ENCODE assay signal across 3 cellular contexts in the genomic region with DNA sequence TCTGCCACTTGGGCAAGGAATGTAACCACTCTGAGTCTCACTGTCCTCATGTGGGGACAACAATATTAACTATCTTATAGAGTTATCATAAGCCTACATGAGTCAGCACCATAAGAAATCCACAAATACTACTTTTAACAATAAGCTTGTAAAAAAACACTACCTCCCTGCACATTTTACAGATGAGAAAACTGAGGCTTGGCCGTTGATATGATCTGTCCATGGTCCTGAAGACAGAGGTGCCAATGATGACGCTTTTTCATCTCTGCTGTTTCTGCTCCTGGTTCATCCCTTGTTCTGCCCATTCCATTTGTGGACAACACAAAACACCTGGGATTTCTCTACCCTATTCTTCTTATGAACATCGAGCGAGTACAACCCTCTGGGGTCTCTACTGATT.
A peak's percentile ranks its signal among the peaks of the same experiment; 100 is the strongest.
TF ChIP-seq lines count a peak whose summit lies in the region.

No MANE protein-coding gene starts in this region.

TF ChIP-seq in HepG2, 621 proteins besides CTCF, POLR2A, EP300 and RAD21:
- TF ChIP-seq, protein P1, sequence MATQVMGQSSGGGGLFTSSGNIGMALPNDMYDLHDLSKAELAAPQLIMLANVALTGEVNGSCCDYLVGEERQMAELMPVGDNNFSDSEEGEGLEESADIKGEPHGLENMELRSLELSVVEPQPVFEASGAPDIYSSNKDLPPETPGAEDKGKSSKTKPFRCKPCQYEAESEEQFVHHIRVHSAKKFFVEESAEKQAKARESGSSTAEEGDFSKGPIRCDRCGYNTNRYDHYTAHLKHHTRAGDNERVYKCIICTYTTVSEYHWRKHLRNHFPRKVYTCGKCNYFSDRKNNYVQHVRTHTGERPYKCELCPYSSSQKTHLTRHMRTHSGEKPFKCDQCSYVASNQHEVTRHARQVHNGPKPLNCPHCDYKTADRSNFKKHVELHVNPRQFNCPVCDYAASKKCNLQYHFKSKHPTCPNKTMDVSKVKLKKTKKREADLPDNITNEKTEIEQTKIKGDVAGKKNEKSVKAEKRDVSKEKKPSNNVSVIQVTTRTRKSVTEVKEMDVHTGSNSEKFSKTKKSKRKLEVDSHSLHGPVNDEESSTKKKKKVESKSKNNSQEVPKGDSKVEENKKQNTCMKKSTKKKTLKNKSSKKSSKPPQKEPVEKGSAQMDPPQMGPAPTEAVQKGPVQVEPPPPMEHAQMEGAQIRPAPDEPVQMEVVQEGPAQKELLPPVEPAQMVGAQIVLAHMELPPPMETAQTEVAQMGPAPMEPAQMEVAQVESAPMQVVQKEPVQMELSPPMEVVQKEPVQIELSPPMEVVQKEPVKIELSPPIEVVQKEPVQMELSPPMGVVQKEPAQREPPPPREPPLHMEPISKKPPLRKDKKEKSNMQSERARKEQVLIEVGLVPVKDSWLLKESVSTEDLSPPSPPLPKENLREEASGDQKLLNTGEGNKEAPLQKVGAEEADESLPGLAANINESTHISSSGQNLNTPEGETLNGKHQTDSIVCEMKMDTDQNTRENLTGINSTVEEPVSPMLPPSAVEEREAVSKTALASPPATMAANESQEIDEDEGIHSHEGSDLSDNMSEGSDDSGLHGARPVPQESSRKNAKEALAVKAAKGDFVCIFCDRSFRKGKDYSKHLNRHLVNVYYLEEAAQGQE (IDR thresholded peaks at IDR 0.05; ENCODE audit: borderline replicate concordance in 1 of 2, low read depth in 1 of 2, low read length in 2 of 2), result peak; percentile 38 to 91
- TF ChIP-seq JARID2 (CRISPR knock-in tag; IDR thresholded peaks at IDR 0.05; ENCODE audit: insufficient replicate concordance), result no peak
- TF ChIP-seq ZSCAN20 (CRISPR knock-in tag; IDR thresholded peaks at IDR 0.05; ENCODE audit: borderline replicate concordance), result no peak
- TF ChIP-seq TGIF2 (CRISPR knock-in tag; IDR thresholded peaks at IDR 0.05), result no peak
- no peak for TF ChIP-seq STAG1 (CRISPR knock-in tag; IDR thresholded peaks at IDR 0.05)
- peak; percentile 84 for TF ChIP-seq MIER2 (CRISPR knock-in tag; IDR thresholded peaks at IDR 0.05)
- TF ChIP-seq FOSL1 (CRISPR knock-in tag; IDR thresholded peaks at IDR 0.05; ENCODE audit: borderline replicate concordance), result no peak
- peak; percentile 91 for TF ChIP-seq ZNF629 (CRISPR knock-in tag; conservative IDR thresholded peaks at IDR 0.05)
- no peak for TF ChIP-seq MAFK (conservative IDR thresholded peaks at IDR 0.05 in 1 of 2, IDR thresholded peaks at IDR 0.05 in 1 of 2; ENCODE audit: low read length in 2 of 2)
- TF ChIP-seq KDM1A (CRISPR knock-in tag; IDR thresholded peaks at IDR 0.05), result peak; percentile 63; the same call in 1 of the 2 replicates
- no peak for TF ChIP-seq ZNF546 (CRISPR knock-in tag; conservative IDR thresholded peaks at IDR 0.05)
- TF ChIP-seq KDM5B (CRISPR knock-in tag; IDR thresholded peaks at IDR 0.05; ENCODE audit: borderline replicate concordance), result no peak
- no peak for TF ChIP-seq ZNF160 (CRISPR knock-in tag; IDR thresholded peaks at IDR 0.05)

TF ChIP-seq in Ishikawa, 13 proteins besides CTCF, POLR2A, EP300 and RAD21:
- TF ChIP-seq, protein P1 (IDR thresholded peaks at IDR 0.05; ENCODE audit: low read depth), result peak; percentile 84
- TF ChIP-seq TAF1 (IDR thresholded peaks at IDR 0.05; ENCODE audit: low read depth) (no peak), YY1 (IDR thresholded peaks at IDR 0.05; ENCODE audit: low read depth) (no peak), TCF12 (IDR thresholded peaks at IDR 0.05; ENCODE audit: low read depth) (no peak), TEAD4 (IDR thresholded peaks at IDR 0.05) (no peak), ZBTB7A (IDR thresholded peaks at IDR 0.05; ENCODE audit: low read depth) (no peak), CREB1 (IDR thresholded peaks at IDR 0.05; ENCODE audit: low read depth) (no peak)
- TF ChIP-seq, protein P2, sequence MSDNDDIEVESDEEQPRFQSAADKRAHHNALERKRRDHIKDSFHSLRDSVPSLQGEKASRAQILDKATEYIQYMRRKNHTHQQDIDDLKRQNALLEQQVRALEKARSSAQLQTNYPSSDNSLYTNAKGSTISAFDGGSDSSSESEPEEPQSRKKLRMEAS (IDR thresholded peaks at IDR 0.05), result no peak

TF ChIP-seq in K562, 482 proteins besides CTCF, POLR2A, EP300 and RAD21 (continues in another document):
- TF ChIP-seq MEF2A (IDR thresholded peaks at IDR 0.05; ENCODE audit: control insufficient read depth, low read depth, low read length) (no peak), PTTG1 (tag; IDR thresholded peaks at IDR 0.05; ENCODE audit: low read depth) (no peak), ZC3H8 (IDR thresholded peaks at IDR 0.05) (no peak), ZNF24 (IDR thresholded peaks at IDR 0.05) (no peak), ZNF134 (CRISPR knock-in tag; conservative IDR thresholded peaks at IDR 0.05) (no peak), NFYB (IDR thresholded peaks at IDR 0.05; ENCODE audit: extremely low read depth, insufficient read length) (no peak), CHD4 (IDR thresholded peaks at IDR 0.05; ENCODE audit: insufficient read depth, insufficient replicate concordance, low read depth, low read length, poor library complexity, severe bottlenecking) (peak; percentile 35), ZNF644 (tag; IDR thresholded peaks at IDR 0.05; ENCODE audit: low read depth) (no peak), ZNF75A (CRISPR knock-in tag; IDR thresholded peaks at IDR 0.05) (no peak), RHOXF2B (CRISPR knock-in tag; conservative IDR thresholded peaks at IDR 0.05) (no peak), POLR2G (IDR thresholded peaks at IDR 0.05; ENCODE audit: low read depth, low read length) (no peak), XRCC4 (IDR thresholded peaks at IDR 0.05; ENCODE audit: extremely low read depth, insufficient read depth, insufficient read length) (no peak), ZNF184 (CRISPR knock-in tag; IDR thresholded peaks at IDR 0.05) (no peak), TAF1 (IDR thresholded peaks at IDR 0.05; ENCODE audit: control insufficient read depth, extremely low read depth, insufficient read depth, low read length, severe bottlenecking) (no peak), FOXK1 (CRISPR knock-in tag; IDR thresholded peaks at IDR 0.05; ENCODE audit: borderline replicate concordance) (no peak), CCNT2 (IDR thresholded peaks at IDR 0.05; ENCODE audit: borderline replicate concordance, extremely low read depth, insufficient read length, low read depth, low read length) (no peak), CCAR2 (IDR thresholded peaks at IDR 0.05; ENCODE audit: low read depth, low read length) (no peak), ZNF699 (CRISPR knock-in tag; IDR thresholded peaks at IDR 0.05; ENCODE audit: insufficient replicate concordance) (no peak), ZFPM2 (CRISPR knock-in tag; IDR thresholded peaks at IDR 0.05) (no peak), STAG1 (CRISPR knock-in tag; IDR thresholded peaks at IDR 0.05; ENCODE audit: borderline replicate concordance) (no peak), ARID2 (IDR thresholded peaks at IDR 0.05) (no peak), GATAD2B (IDR thresholded peaks at IDR 0.05; ENCODE audit: borderline replicate concordance) (no peak), COPS2 (conservative IDR thresholded peaks at IDR 0.05) (no peak), ADNP (tag; IDR thresholded peaks at IDR 0.05) (peak; percentile 89), GABPB1 (CRISPR knock-in tag; IDR thresholded peaks at IDR 0.05) (peak; percentile 40; the same call in 1 of the 2 replicates), SUPT5H (IDR thresholded peaks at IDR 0.05) (no peak), NELFE (IDR thresholded peaks at IDR 0.05; ENCODE audit: insufficient read depth, insufficient read length) (no peak), CC2D1A (IDR thresholded peaks at IDR 0.05) (0 out of 2 replicates have a peak, but pooled peaks have one; percentile 16), ZNF586 (CRISPR knock-in tag; conservative IDR thresholded peaks at IDR 0.05) (no peak)
- TF ChIP-seq, protein P3, sequence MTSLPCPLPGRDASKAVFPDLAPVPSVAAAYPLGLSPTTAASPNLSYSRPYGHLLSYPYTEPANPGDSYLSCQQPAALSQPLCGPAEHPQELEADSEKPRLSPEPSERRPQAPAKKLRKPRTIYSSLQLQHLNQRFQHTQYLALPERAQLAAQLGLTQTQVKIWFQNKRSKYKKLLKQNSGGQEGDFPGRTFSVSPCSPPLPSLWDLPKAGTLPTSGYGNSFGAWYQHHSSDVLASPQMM (CRISPR knock-in tag; IDR thresholded peaks at IDR 0.05), result no peak
- TF ChIP-seq, protein P4, sequence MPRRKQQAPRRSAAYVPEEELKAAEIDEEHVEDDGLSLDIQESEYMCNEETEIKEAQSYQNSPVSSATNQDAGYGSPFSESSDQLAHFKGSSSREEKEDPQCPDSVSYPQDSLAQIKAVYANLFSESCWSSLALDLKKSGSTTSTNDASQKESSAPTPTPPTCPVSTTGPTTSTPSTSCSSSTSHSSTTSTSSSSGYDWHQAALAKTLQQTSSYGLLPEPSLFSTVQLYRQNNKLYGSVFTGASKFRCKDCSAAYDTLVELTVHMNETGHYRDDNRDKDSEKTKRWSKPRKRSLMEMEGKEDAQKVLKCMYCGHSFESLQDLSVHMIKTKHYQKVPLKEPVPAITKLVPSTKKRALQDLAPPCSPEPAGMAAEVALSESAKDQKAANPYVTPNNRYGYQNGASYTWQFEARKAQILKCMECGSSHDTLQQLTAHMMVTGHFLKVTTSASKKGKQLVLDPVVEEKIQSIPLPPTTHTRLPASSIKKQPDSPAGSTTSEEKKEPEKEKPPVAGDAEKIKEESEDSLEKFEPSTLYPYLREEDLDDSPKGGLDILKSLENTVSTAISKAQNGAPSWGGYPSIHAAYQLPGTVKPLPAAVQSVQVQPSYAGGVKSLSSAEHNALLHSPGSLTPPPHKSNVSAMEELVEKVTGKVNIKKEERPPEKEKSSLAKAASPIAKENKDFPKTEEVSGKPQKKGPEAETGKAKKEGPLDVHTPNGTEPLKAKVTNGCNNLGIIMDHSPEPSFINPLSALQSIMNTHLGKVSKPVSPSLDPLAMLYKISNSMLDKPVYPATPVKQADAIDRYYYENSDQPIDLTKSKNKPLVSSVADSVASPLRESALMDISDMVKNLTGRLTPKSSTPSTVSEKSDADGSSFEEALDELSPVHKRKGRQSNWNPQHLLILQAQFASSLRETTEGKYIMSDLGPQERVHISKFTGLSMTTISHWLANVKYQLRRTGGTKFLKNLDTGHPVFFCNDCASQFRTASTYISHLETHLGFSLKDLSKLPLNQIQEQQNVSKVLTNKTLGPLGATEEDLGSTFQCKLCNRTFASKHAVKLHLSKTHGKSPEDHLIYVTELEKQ (CRISPR knock-in tag; IDR thresholded peaks at IDR 0.05), result no peak
- TF ChIP-seq, protein P5, sequence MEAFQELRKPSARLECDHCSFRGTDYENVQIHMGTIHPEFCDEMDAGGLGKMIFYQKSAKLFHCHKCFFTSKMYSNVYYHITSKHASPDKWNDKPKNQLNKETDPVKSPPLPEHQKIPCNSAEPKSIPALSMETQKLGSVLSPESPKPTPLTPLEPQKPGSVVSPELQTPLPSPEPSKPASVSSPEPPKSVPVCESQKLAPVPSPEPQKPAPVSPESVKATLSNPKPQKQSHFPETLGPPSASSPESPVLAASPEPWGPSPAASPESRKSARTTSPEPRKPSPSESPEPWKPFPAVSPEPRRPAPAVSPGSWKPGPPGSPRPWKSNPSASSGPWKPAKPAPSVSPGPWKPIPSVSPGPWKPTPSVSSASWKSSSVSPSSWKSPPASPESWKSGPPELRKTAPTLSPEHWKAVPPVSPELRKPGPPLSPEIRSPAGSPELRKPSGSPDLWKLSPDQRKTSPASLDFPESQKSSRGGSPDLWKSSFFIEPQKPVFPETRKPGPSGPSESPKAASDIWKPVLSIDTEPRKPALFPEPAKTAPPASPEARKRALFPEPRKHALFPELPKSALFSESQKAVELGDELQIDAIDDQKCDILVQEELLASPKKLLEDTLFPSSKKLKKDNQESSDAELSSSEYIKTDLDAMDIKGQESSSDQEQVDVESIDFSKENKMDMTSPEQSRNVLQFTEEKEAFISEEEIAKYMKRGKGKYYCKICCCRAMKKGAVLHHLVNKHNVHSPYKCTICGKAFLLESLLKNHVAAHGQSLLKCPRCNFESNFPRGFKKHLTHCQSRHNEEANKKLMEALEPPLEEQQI (IDR thresholded peaks at IDR 0.05), result peak; percentile 62
- TF ChIP-seq, protein P6, sequence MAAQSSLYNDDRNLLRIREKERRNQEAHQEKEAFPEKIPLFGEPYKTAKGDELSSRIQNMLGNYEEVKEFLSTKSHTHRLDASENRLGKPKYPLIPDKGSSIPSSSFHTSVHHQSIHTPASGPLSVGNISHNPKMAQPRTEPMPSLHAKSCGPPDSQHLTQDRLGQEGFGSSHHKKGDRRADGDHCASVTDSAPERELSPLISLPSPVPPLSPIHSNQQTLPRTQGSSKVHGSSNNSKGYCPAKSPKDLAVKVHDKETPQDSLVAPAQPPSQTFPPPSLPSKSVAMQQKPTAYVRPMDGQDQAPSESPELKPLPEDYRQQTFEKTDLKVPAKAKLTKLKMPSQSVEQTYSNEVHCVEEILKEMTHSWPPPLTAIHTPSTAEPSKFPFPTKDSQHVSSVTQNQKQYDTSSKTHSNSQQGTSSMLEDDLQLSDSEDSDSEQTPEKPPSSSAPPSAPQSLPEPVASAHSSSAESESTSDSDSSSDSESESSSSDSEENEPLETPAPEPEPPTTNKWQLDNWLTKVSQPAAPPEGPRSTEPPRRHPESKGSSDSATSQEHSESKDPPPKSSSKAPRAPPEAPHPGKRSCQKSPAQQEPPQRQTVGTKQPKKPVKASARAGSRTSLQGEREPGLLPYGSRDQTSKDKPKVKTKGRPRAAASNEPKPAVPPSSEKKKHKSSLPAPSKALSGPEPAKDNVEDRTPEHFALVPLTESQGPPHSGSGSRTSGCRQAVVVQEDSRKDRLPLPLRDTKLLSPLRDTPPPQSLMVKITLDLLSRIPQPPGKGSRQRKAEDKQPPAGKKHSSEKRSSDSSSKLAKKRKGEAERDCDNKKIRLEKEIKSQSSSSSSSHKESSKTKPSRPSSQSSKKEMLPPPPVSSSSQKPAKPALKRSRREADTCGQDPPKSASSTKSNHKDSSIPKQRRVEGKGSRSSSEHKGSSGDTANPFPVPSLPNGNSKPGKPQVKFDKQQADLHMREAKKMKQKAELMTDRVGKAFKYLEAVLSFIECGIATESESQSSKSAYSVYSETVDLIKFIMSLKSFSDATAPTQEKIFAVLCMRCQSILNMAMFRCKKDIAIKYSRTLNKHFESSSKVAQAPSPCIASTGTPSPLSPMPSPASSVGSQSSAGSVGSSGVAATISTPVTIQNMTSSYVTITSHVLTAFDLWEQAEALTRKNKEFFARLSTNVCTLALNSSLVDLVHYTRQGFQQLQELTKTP (IDR thresholded peaks at IDR 0.05; ENCODE audit: low read depth in 1 of 2, partially characterized antibody in 2 of 2), result peak in 1 of 2 experiments; percentile 68
